ENCODE assay signal across 34 cellular contexts in the genomic region with DNA sequence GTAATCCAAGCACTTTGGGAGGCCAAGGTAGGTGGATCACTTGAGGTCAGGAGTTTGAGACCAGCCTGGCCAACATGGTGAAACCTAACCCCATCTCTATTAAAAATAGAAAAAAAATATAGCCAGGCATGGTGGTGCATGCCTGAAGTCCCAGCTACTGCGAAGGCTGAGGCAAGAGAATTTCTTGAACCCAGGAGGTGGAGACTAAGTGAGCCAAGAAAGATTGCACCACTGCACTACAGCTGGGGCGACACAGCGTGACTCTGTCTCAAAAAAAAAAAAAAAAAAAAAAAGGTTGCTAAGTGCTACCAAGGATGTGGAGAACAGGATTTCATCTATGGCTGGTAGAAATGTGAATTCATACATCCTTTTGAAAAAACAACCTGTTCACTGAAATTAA.
"Had no signal": no experiment of that assay in that cellular context is flagged by ENCODE, and none has a peak within 500 bp of the region (broad histone marks: within the 10 kb centered on the region; RNA-seq: fewer than 3 reads in every experiment).

No MANE protein-coding gene starts in this region.

- H3K27me3 ChIP-seq: adrenal gland, body of pancreas, brain microvascular endothelial cell, breast epithelium had no signal

- H3K27me3 Mint-ChIP-seq: activated B cell treated with CpG ODN at 0.5 μM for 24 hours; activated CD4-positive, alpha-beta memory T cell treated with anti-CD3 and anti-CD28 coated beads for 36 hours; activated CD4-positive, alpha-beta T cell treated with anti-CD3 and anti-CD28 coated beads, Interleukin-2, amount 10 ng/mL, durations not matched to agents 24 days and 14 days; activated CD8-positive, alpha-beta T cell treated with anti-CD3 and anti-CD28 coated beads for 36 hours; activated naive CD8-positive, alpha-beta T cell treated with anti-CD3 and anti-CD28 coated beads for 36 hours; activated T-helper 17 cell treated with anti-CD3 and anti-CD28 coated beads, Interleukin-2, amount 50 U/mL, for 72 hours had no signal

- H3K4me3 ChIP-seq: adrenal gland, body of pancreas, breast epithelium had no signal

- ATAC-seq: activated CD8-positive, alpha-beta T cell treated with anti-CD3 and anti-CD28 coated beads for 36 hours; activated naive CD4-positive, alpha-beta T cell treated with anti-CD3 and anti-CD28 coated beads, Interleukin-2, amount 50 U/mL, for 72 hours; activated T-cell treated with anti-CD3 and anti-CD28 coated beads, Interleukin-2, amount 50 U/mL, for 4 hours; activated T-cell treated with anti-CD3 and anti-CD28 coated beads, Interleukin-2, amount 50 U/mL, for 72 hours; activated T-helper 17 cell treated with anti-CD3 and anti-CD28 coated beads, Interleukin-2, amount 50 U/mL, for 72 hours; body of pancreas had no signal

- H3K36me3 ChIP-seq: brain microvascular endothelial cell, breast epithelium had no signal

- H3K27ac ChIP-seq: adrenal gland, body of pancreas, brain microvascular endothelial cell, breast epithelium, VCaP had no signal

- H3K36me3 Mint-ChIP-seq: activated naive CD4-positive, alpha-beta T cell treated with anti-CD3 and anti-CD28 coated beads, Interleukin-2, amount 50 U/mL, for 72 hours; activated naive CD8-positive, alpha-beta T cell treated with anti-CD3 and anti-CD28 coated beads for 36 hours had no signal

- H3K4me3 Mint-ChIP-seq: activated B cell treated with CpG ODN at 0.5 μM for 24 hours; activated CD4-positive, alpha-beta memory T cell treated with anti-CD3 and anti-CD28 coated beads for 36 hours; activated CD4-positive, alpha-beta T cell treated with anti-CD3 and anti-CD28 coated beads, Interleukin-2, amount 10 ng/mL, durations not matched to agents 24 days and 14 days; activated CD8-positive, alpha-beta T cell treated with anti-CD3 and anti-CD28 coated beads for 36 hours; activated naive CD4-positive, alpha-beta T cell treated with anti-CD3 and anti-CD28 coated beads for 36 hours; activated naive CD8-positive, alpha-beta T cell treated with anti-CD3 and anti-CD28 coated beads for 36 hours; activated T-cell treated with anti-CD3 and anti-CD28 coated beads, Interleukin-2, amount 50 U/mL, for 4 hours; activated T-cell treated with anti-CD3 and anti-CD28 coated beads, Interleukin-2, amount 50 U/mL, for 72 hours; activated T-helper 1 cell treated with anti-CD3 and anti-CD28 coated beads, Interleukin-12 subunit alpha, Interleukin-12 subunit beta, Interleukin-2, Interleukin-4 antibody, amounts not matched to agents 30 ng/mL and 10 ng/mL and 1 ng/mL, durations not matched to agents 14 hours and 24 hours and 36 hours; activated T-helper 17 cell treated with anti-CD3 and anti-CD28 coated beads, Interleukin-2, amount 50 U/mL, for 72 hours; T-helper 1 cell treated with Interleukin-12 subunit alpha and Interleukin-12 subunit beta and Interleukin-4 antibody, amounts not matched to agents 30 μg/mL and 1 μg/mL, for 36 hours; T-helper 2 cell treated with Interferon-gamma antibody and Interleukin-4, amounts not matched to agents 5 μg/mL and 100 μg/mL, for 36 hours had no signal

- H3K4me1 ChIP-seq: body of pancreas, breast epithelium had no signal

- DNase-seq: activated B cell treated with CpG ODN at 0.5 μM for 24 hours; activated CD4-positive, alpha-beta memory T cell treated with anti-CD3 and anti-CD28 coated beads for 36 hours; activated CD4-positive, alpha-beta T cell treated with anti-CD3 and anti-CD28 coated beads for 4 hours; activated CD4-positive, alpha-beta T cell treated with anti-CD3 and anti-CD28 coated beads, Interleukin-2, amount 10 ng/mL, durations not matched to agents 24 days and 14 days; activated CD4-positive, alpha-beta T cell treated with anti-CD3 and anti-CD28 coated beads, Interleukin-2, amount 50 U/mL, for 1 hour; activated CD4-positive, alpha-beta T cell treated with anti-CD3 and anti-CD28 coated beads, Interleukin-2, amount 50 U/mL, for 4 hours; activated CD4-positive, CD25-positive, alpha-beta regulatory T cell treated with anti-CD3 and anti-CD28 coated beads, Interleukin-2, amount 50 U/mL, for 72 hours; activated CD8-positive, alpha-beta T cell treated with anti-CD3 and anti-CD28 coated beads for 36 hours; activated effector memory CD4-positive, alpha-beta T cell treated with anti-CD3 and anti-CD28 coated beads, Interleukin-2, amount 50 U/mL, for 16 hours; activated gamma-delta T cell treated with Interleukin-2 at 50 U/mL for 16 hours; activated naive CD4-positive, alpha-beta T cell; activated naive CD4-positive, alpha-beta T cell treated with anti-CD3 and anti-CD28 coated beads for 36 hours; activated naive CD4-positive, alpha-beta T cell treated with anti-CD3 and anti-CD28 coated beads, Interleukin-2, amount 50 U/mL, for 16 hours; activated naive CD8-positive, alpha-beta T cell treated with anti-CD3 and anti-CD28 coated beads for 36 hours; activated T-cell treated with anti-CD3 and anti-CD28 coated beads for 4 hours; activated T-cell treated with anti-CD3 and anti-CD28 coated beads, Interleukin-2, amount 50 U/mL, for 1 hour; activated T-cell treated with anti-CD3 and anti-CD28 coated beads, Interleukin-2, amount 50 U/mL, for 4 hours; activated T-cell treated with anti-CD3 and anti-CD28 coated beads, Interleukin-2, amount 50 U/mL, for 72 hours; adrenal gland; amniotic stem cell; aorta; body of pancreas; brain microvascular endothelial cell; central memory CD4-positive, alpha-beta T cell; T-helper 1 cell; T-helper 2 cell; T-helper 9 cell had no signal

- H3K9me3 ChIP-seq: adrenal gland, body of pancreas, breast epithelium had no signal

- H3K9me3 Mint-ChIP-seq: activated B cell treated with CpG ODN at 0.5 μM for 24 hours; activated CD4-positive, alpha-beta memory T cell treated with anti-CD3 and anti-CD28 coated beads for 36 hours; activated CD4-positive, alpha-beta T cell treated with anti-CD3 and anti-CD28 coated beads, Interleukin-2, amount 10 ng/mL, durations not matched to agents 24 days and 14 days; activated CD8-positive, alpha-beta T cell treated with anti-CD3 and anti-CD28 coated beads for 36 hours; activated naive CD4-positive, alpha-beta T cell treated with anti-CD3 and anti-CD28 coated beads for 36 hours; activated naive CD4-positive, alpha-beta T cell treated with anti-CD3 and anti-CD28 coated beads, Interleukin-2, amount 50 U/mL, for 72 hours; activated naive CD8-positive, alpha-beta T cell treated with anti-CD3 and anti-CD28 coated beads for 36 hours; activated T-cell treated with anti-CD3 and anti-CD28 coated beads, Interleukin-2, amount 50 U/mL, for 4 hours; activated T-cell treated with anti-CD3 and anti-CD28 coated beads, Interleukin-2, amount 50 U/mL, for 72 hours; activated T-helper 1 cell treated with anti-CD3 and anti-CD28 coated beads, Interleukin-12 subunit alpha, Interleukin-12 subunit beta, Interleukin-2, Interleukin-4 antibody, amounts not matched to agents 30 ng/mL and 10 ng/mL and 1 ng/mL, durations not matched to agents 14 hours and 24 hours and 36 hours; activated T-helper 17 cell treated with anti-CD3 and anti-CD28 coated beads, Interleukin-2, amount 50 U/mL, for 72 hours; T-helper 1 cell treated with Interleukin-12 subunit alpha and Interleukin-12 subunit beta and Interleukin-4 antibody, amounts not matched to agents 30 μg/mL and 1 μg/mL, for 36 hours; T-helper 2 cell treated with Interferon-gamma antibody and Interleukin-4, amounts not matched to agents 5 μg/mL and 100 μg/mL, for 36 hours had no signal

- H3K27ac Mint-ChIP-seq: activated CD4-positive, alpha-beta memory T cell treated with anti-CD3 and anti-CD28 coated beads for 36 hours; activated CD4-positive, alpha-beta T cell treated with anti-CD3 and anti-CD28 coated beads, Interleukin-2, amount 10 ng/mL, durations not matched to agents 24 days and 14 days; activated CD8-positive, alpha-beta T cell treated with anti-CD3 and anti-CD28 coated beads for 36 hours; activated naive CD4-positive, alpha-beta T cell treated with anti-CD3 and anti-CD28 coated beads for 36 hours; activated naive CD4-positive, alpha-beta T cell treated with anti-CD3 and anti-CD28 coated beads, Interleukin-2, amount 50 U/mL, for 72 hours; activated naive CD8-positive, alpha-beta T cell treated with anti-CD3 and anti-CD28 coated beads for 36 hours; activated T-cell treated with anti-CD3 and anti-CD28 coated beads, Interleukin-2, amount 50 U/mL, for 72 hours; activated T-helper 1 cell treated with anti-CD3 and anti-CD28 coated beads, Interleukin-12 subunit alpha, Interleukin-12 subunit beta, Interleukin-2, Interleukin-4 antibody, amounts not matched to agents 30 ng/mL and 10 ng/mL and 1 ng/mL, durations not matched to agents 14 hours and 24 hours and 36 hours; activated T-helper 17 cell treated with anti-CD3 and anti-CD28 coated beads, Interleukin-2, amount 50 U/mL, for 72 hours; T-helper 1 cell treated with Interleukin-12 subunit alpha and Interleukin-12 subunit beta and Interleukin-4 antibody, amounts not matched to agents 30 μg/mL and 1 μg/mL, for 36 hours; T-helper 2 cell treated with Interferon-gamma antibody and Interleukin-4, amounts not matched to agents 5 μg/mL and 100 μg/mL, for 36 hours had no signal
